In genomic region chr1:178939328-178939727, GRCh38 we compare ENCODE assay signal across 14 cellular contexts.
DNase-seq lines count a peak whose midpoint lies in the region; ATAC-seq and TF ChIP-seq lines count a peak whose summit lies in the region.
"Had no signal": no experiment of that assay in that cellular context is flagged by ENCODE, and none has a peak within 500 bp of the region (broad histone marks: within the 10 kb centered on the region; RNA-seq: fewer than 3 reads in every experiment).

No MANE protein-coding gene starts in this region.

- TF ChIP-seq POLR2A in ovary (IDR thresholded peaks at IDR 0.05) = no peak
- no peak for TF ChIP-seq POLR2A in transverse colon (IDR thresholded peaks at IDR 0.05)

- ATAC-seq in GM19455 (IDR thresholded peaks at IDR 0.05; ENCODE audit: unreplicated experiment) = no peak
- ATAC-seq in GM18909 (IDR thresholded peaks at IDR 0.05; ENCODE audit: poor library complexity, unreplicated experiment) = no peak
- ATAC-seq: CD8-positive, alpha-beta T cell; effector memory CD8-positive, alpha-beta T cell; WTC11 had no signal

- DNase-seq in cerebellar cortex (ENCODE audit: low spot score) (peak; percentile 19), left ventricle myocardium inferior (no peak), ovary (no peak), transverse colon (no peak), RPMI8226 (no peak), LoVo (ENCODE audit: low spot score) (no peak)
- DNase-seq: activated CD8-positive, alpha-beta memory T cell treated with anti-CD3 and anti-CD28 coated beads, Interleukin-2, amount 50 U/mL, for 48 hours; effector memory CD8-positive, alpha-beta T cell; NCI-H1436; NCI-H748 treated with DMSO at 0.1 percent for 48 hours had no signal

- H3K4me1 ChIP-seq in left ventricle myocardium inferior = peaks cover 40% of the 10 kb centered on the region
- H3K4me1 ChIP-seq in ovary (ENCODE audit: insufficient read depth) = peaks cover 24% of the 10 kb centered on the region
- H3K4me1 ChIP-seq in transverse colon = peaks cover 17 to 35% (median 23%) of the 10 kb centered on the region in 4 donors

- TF ChIP-seq EP300 in ovary (IDR thresholded peaks at IDR 0.05) = no peak
- TF ChIP-seq EP300 in transverse colon (IDR thresholded peaks at IDR 0.05; ENCODE audit: low read depth) = no peak

- H3K4me3 ChIP-seq in left ventricle myocardium inferior (peak overlapping the region; percentile 34), ovary (no peak overlapping the region), transverse colon (no peak overlapping the region)

- H3K27ac ChIP-seq in left ventricle myocardium inferior (replicated peaks) (peak overlapping the region; percentile 90), ovary (peak overlapping the region; percentile 65 to 82), transverse colon (peak overlapping the region; percentile 79 to 89 (median 86))

- intact Hi-C loops in left ventricle myocardium inferior (cut with micrococcal nuclease) (no loop called here), ovary (cut with DNase I) (loop anchor here in 2 of 4 donors (10.0 kb wide), 2 partner anchors 75 to 125 kb away; no protein-coding TSS in a partner anchor), transverse colon (cut with DNase I; ENCODE audit: low total_unique reads) (no loop called here)

- in situ Hi-C loops in transverse colon (cut with MboI; ENCODE audit: low pct_ligation_motif_present in 1 of 4, low pct_unique_long_range_greater_than_20kb in 1 of 4, low sequenced_read_pairs in 3 of 4) = no loop called here

- TF ChIP-seq CTCF in left ventricle myocardium inferior (IDR thresholded peaks at IDR 0.05; ENCODE audit: borderline replicate concordance) (no peak), ovary (IDR thresholded peaks at IDR 0.05) (no peak), transverse colon (IDR thresholded peaks at IDR 0.05) (no peak)

- 15 to 23% (median 15%) methylated on average over 9 of the region's 9 CpGs for WGBS in ovary, 3 donors
- WGBS in transverse colon (ENCODE audit: low coverage in 1 of 2), 2 donors = 66 to 75% methylated on average over 7 to 9 of the region's 9 CpGs

- H3K36me3 ChIP-seq in left ventricle myocardium inferior = no peaks in the 10 kb centered on the region
- no peaks in the 10 kb centered on the region for H3K36me3 ChIP-seq in ovary
- H3K36me3 ChIP-seq in transverse colon = no peaks in the 10 kb centered on the region

- H3K27me3 ChIP-seq in left ventricle myocardium inferior (ENCODE audit: low read depth) (no peaks in the 10 kb centered on the region), ovary (no peaks in the 10 kb centered on the region), transverse colon (no peaks in the 10 kb centered on the region)

- H3K9me3 ChIP-seq in left ventricle myocardium inferior (replicated peaks) (no peaks in the 10 kb centered on the region), ovary (no peaks in the 10 kb centered on the region), transverse colon (no peaks in the 10 kb centered on the region)
